25 cellular contexts compared by ENCODE assay signal in the genomic region with DNA sequence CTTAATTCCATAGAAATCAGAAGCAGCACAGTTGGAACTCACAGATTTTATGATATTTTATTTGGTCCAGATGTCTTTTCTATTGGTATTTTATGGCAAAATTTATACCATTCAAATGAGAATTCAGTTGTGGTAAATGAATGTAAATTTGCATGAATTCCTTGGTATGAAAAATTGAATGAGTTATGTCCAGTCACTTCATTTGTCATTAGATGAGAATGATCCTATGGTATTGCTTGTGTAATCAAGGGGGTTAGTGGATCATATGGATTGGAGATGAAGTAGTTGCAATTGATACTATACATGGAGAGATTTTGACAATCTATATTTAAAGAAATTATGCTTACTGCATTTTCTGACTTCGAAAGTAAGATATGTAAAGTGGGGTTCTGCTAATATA.
"Had no signal": no experiment of that assay in that cellular context is flagged by ENCODE, and none has a peak within 500 bp of the region (broad histone marks: within the 10 kb centered on the region; RNA-seq: fewer than 3 reads in every experiment).

No MANE protein-coding gene starts in this region.

- ATAC-seq: HepG2, Panc1, Right ventricle myocardium inferior, SK-N-SH treated with all-trans-retinoic acid at 6 μM for 48 hours had no signal

- H3K27me3 ChIP-seq: MG63, SJCRH30 had no signal

- H3K27ac ChIP-seq: SJCRH30 had no signal

- DNase-seq: IMR-90, Karpas-422, KG1, MG63, NCI-H1092, NCI-H1105 treated with DMSO at 0.1 percent for 48 hours, NCI-H1417 treated with DMSO at 0.1 percent for 48 hours, NCI-H146, NCI-H1694 treated with DMSO at 0.1 percent for 48 hours, NCI-H1930, NCI-H2081, NCI-H2107, NCI-H2171, NCI-H226, NCI-H446, NCI-H510A, NCI-H524 treated with DMSO at 0.1 percent for 48 hours, NCI-H69, NCI-H774, SHP77 treated with DMSO at 0.1 percent for 48 hours, SJCRH30 had no signal

- FAIRE-seq: HepG2 had no signal

- H3K36me3 ChIP-seq: MG63, SJCRH30 had no signal

- H3K9me3 ChIP-seq: MG63, SJCRH30 had no signal

- H3K4me3 ChIP-seq: MG63, SJCRH30 had no signal

- H3K4me1 ChIP-seq: SJCRH30 had no signal
